8 cellular contexts compared by ENCODE assay signal in genomic region chr2:109613922-109614714, GRCh38. TPM values are rescaled to one million over a fixed set of nuclear protein-coding genes. Genes with fewer than 3 reads are reported as not detected.
DNase-seq lines count a peak whose midpoint lies in the region; ATAC-seq lines count a peak whose summit lies in the region.

SEPTIN10 (minus strand) TSS chr2:109613966; CDS start chr2:109613827, 139 bp downstream.
A gene with protein sequence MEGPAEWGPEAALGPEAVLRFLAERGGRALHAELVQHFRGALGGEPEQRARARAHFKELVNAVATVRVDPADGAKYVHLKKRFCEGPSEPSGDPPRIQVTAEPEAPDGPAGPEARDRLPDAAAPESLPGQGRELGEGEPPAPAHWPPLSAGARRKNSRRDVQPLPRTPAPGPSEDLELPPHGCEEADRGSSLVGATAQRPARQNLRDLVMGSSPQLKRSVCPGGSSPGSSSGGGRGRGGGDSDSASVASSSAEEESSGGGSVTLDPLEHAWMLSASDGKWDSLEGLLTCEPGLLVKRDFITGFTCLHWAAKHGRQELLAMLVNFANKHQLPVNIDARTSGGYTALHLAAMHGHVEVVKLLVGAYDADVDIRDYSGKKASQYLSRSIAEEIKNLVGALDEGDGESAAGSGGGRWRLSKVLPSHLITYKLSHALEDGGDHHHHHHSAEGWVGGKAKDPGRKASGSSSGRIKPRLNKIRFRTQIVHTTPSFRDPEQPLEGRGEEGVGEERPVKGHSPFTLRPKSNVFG (plus strand): TSS chr2:109614364. CDS start chr2:109614490, 126 bp downstream.

- H3K27ac Mint-ChIP-seq in CD4-positive, alpha-beta memory T cell = peak within 1 kb of the TSS; percentile 58 to 92 (median 86)
- peak within 1 kb of the TSS; percentile 55 for H3K27ac Mint-ChIP-seq in activated naive CD4-positive, alpha-beta T cell treated with anti-CD3 and anti-CD28 coated beads, Interleukin-2, amount 50 U/mL, for 24 hours

- no peaks in the 10 kb centered on the region for H3K36me3 ChIP-seq in CD4-positive, alpha-beta memory T cell (ENCODE audit: insufficient read depth, low read length)
- no peaks in the 10 kb centered on the region for H3K36me3 ChIP-seq in HUES64 (ENCODE audit: insufficient read depth, low read length)
- no peaks in the 10 kb centered on the region for H3K36me3 ChIP-seq in subcutaneous abdominal adipose tissue (ENCODE audit: control insufficient read depth in 5 of 5, insufficient read depth in 5 of 5, low read length in 5 of 5)

- peak; percentile 79 for ATAC-seq in GM21390 (IDR thresholded peaks at IDR 0.05; ENCODE audit: unreplicated experiment)

- H3K27me3 ChIP-seq in CD4-positive, alpha-beta memory T cell (ENCODE audit: insufficient read depth, low read length) = peaks cover 8% of the 10 kb centered on the region
- H3K27me3 ChIP-seq in HUES64 (ENCODE audit: insufficient read depth, low read length) = peaks cover 22% of the 10 kb centered on the region
- H3K27me3 ChIP-seq in subcutaneous abdominal adipose tissue (ENCODE audit: control insufficient read depth in 5 of 5, insufficient read depth in 4 of 5, low read length in 5 of 5) = no peaks in the 10 kb centered on the region

- POLR2A ChIA-PET in CD4-positive, alpha-beta memory T cell (lab: Charles Lee; ENCODE audit: partially characterized antibody) = interaction anchor here (1.4 kb wide), 1 partner anchor 9 kb away, joined by 4 read pairs; no protein-coding TSS in a partner anchor

- no peak within 1 kb of the TSS for H3K27ac ChIP-seq in CD4-positive, alpha-beta memory T cell (ENCODE audit: low read depth, low read length)
- peak within 1 kb of the TSS; percentile 99 for H3K27ac ChIP-seq in HUES64 (ENCODE audit: low read depth, low read length)
- H3K27ac ChIP-seq in subcutaneous abdominal adipose tissue (ENCODE audit: low read depth, low read length) = peak within 1 kb of the TSS; percentile 84

- H3K9ac ChIP-seq in HUES64 (ENCODE audit: low read depth, low read length) (peak within 1 kb of the TSS; percentile 96), subcutaneous abdominal adipose tissue (ENCODE audit: low read length in 5 of 5) (peak within 1 kb of the TSS; percentile 32 to 94 (median 90))

- WGBS in HUES64 = under 1% methylated on average over 104 of the region's 104 CpGs

- H3K4me3 Mint-ChIP-seq in CD4-positive, alpha-beta memory T cell = peak within 1 kb of the TSS; percentile 86 to 95 (median 92)
- peak within 1 kb of the TSS; percentile 91 for H3K4me3 Mint-ChIP-seq in activated naive CD4-positive, alpha-beta T cell treated with anti-CD3 and anti-CD28 coated beads, Interleukin-2, amount 50 U/mL, for 24 hours

- DNase-seq in CD4-positive, alpha-beta memory T cell = peak; percentile 77 to 84 (median 82)
- DNase-seq in SK-N-DZ (ENCODE audit: low spot score) (peak; percentile 83), glomerular endothelial cell (ENCODE audit: extremely low read depth, low read depth, low spot score) (peak; percentile 84), non-pigmented ciliary epithelial cell (ENCODE audit: low read depth) (peak; percentile 97)

- CTCF ChIA-PET in CD4-positive, alpha-beta memory T cell (lab: Charles Lee; ENCODE audit: partially characterized antibody) = interaction anchor here (1.2 to 1.3 kb wide), 2 partner anchors 15 to 68 kb away, joined by 3 read pairs; no protein-coding TSS in a partner anchor

- H3K9me3 Mint-ChIP-seq in CD4-positive, alpha-beta memory T cell = peaks cover 0 to 12% (median 10%) of the 10 kb centered on the region in 8 donors
- peaks cover 10% of the 10 kb centered on the region for H3K9me3 Mint-ChIP-seq in activated naive CD4-positive, alpha-beta T cell treated with anti-CD3 and anti-CD28 coated beads, Interleukin-2, amount 50 U/mL, for 24 hours

- H3K9me3 ChIP-seq in CD4-positive, alpha-beta memory T cell (ENCODE audit: control insufficient read depth in 1 of 2, low read length in 2 of 2) = no peaks in the 10 kb centered on the region
- H3K9me3 ChIP-seq in HUES64 (ENCODE audit: insufficient read depth, low read depth, low read length) (no peaks in the 10 kb centered on the region), subcutaneous abdominal adipose tissue (ENCODE audit: control insufficient read depth in 5 of 5, low read length in 5 of 5) (no peaks in the 10 kb centered on the region)

- peaks cover 0 to 2% of the 10 kb centered on the region in 2 donors for H3K36me3 Mint-ChIP-seq in CD4-positive, alpha-beta memory T cell
- peaks cover 2% of the 10 kb centered on the region for H3K36me3 Mint-ChIP-seq in activated naive CD4-positive, alpha-beta T cell treated with anti-CD3 and anti-CD28 coated beads, Interleukin-2, amount 50 U/mL, for 24 hours

- H3K4me1 Mint-ChIP-seq in CD4-positive, alpha-beta memory T cell = peaks cover 17 to 33% (median 24%) of the 10 kb centered on the region in 4 donors
- peaks cover 13% of the 10 kb centered on the region for H3K4me1 Mint-ChIP-seq in activated naive CD4-positive, alpha-beta T cell treated with anti-CD3 and anti-CD28 coated beads, Interleukin-2, amount 50 U/mL, for 24 hours

- no peaks in the 10 kb centered on the region for H3K4me1 ChIP-seq in CD4-positive, alpha-beta memory T cell (ENCODE audit: insufficient read depth, low read length)
- H3K4me1 ChIP-seq in HUES64 (ENCODE audit: insufficient read depth, low read length) (peaks cover 31% of the 10 kb centered on the region), subcutaneous abdominal adipose tissue (ENCODE audit: control insufficient read depth in 5 of 5, insufficient read depth in 5 of 5, low read length in 5 of 5) (peaks cover 0 to 39% (median 38%) of the 10 kb centered on the region in 5 donors)

- peak within 1 kb of the TSS in 1 of 2 donors; percentile 41 for H3K4me3 ChIP-seq in CD4-positive, alpha-beta memory T cell (ENCODE audit: low read length in 2 of 2)
- H3K4me3 ChIP-seq in HUES64 (ENCODE audit: low read length) = peak within 1 kb of the TSS; percentile 98
- peak within 1 kb of the TSS; percentile 75 to 89 (median 85) for H3K4me3 ChIP-seq in subcutaneous abdominal adipose tissue (ENCODE audit: low read depth in 1 of 5, low read length in 5 of 5)

- intact Hi-C loops in CD4-positive, alpha-beta memory T cell (cut with micrococcal nuclease) = no loop called here

- peaks cover 27 to 43% of the 10 kb centered on the region in 2 donors for H3K27me3 Mint-ChIP-seq in CD4-positive, alpha-beta memory T cell
- peaks cover 46% of the 10 kb centered on the region for H3K27me3 Mint-ChIP-seq in activated naive CD4-positive, alpha-beta T cell treated with anti-CD3 and anti-CD28 coated beads, Interleukin-2, amount 50 U/mL, for 24 hours

RNA-seq across cellular contexts. Expression of gene SEPTIN10, which starts in this region (rescaled TPM):
- 1 to 10 TPM; 5.1 to 5.7 TPM for total RNA-seq in CD4-positive, alpha-beta memory T cell
- polyA plus RNA-seq in CD4-positive, alpha-beta memory T cell = 1 to 10 TPM; 2.5 to 3.3 TPM
- 73.5 TPM for polyA plus RNA-seq in HUES64 (2013, experiment 1 of 2)
- polyA plus RNA-seq in HUES64 (2013, experiment 2 of 2) = 90.0 TPM
- 8.1 and 12.6 TPM in 2 replicates for polyA plus RNA-seq in SK-N-DZ (2014; cell fraction: cytosol; rRNA removed)
- 6.4 and 7.9 TPM in 2 replicates for polyA plus RNA-seq in SK-N-DZ (2014; cell fraction: nucleus; rRNA removed)
- total RNA-seq in glomerular endothelial cell = 87.3 and 92.1 TPM in 2 replicates

RNA-seq across cellular contexts. Expression of the second gene that starts in this region (rescaled TPM):
- 1 to 10 TPM; 1.4 to 1.5 TPM for total RNA-seq in CD4-positive, alpha-beta memory T cell
- polyA plus RNA-seq in CD4-positive, alpha-beta memory T cell = under 1 TPM; 0.37 to 0.77 TPM
- polyA plus RNA-seq in HUES64 (2013, experiment 1 of 2) = 8.5 TPM
- 10.3 TPM for polyA plus RNA-seq in HUES64 (2013, experiment 2 of 2)
- 0.69 and 0.93 TPM in 2 replicates for polyA plus RNA-seq in SK-N-DZ (2014; cell fraction: cytosol; rRNA removed)
- polyA plus RNA-seq in SK-N-DZ (2014; cell fraction: nucleus; rRNA removed) = 0.26 and 0.60 TPM in 2 replicates
- total RNA-seq in glomerular endothelial cell = 5.3 and 5.7 TPM in 2 replicates

Comparison
In these comparisons a context has a peak if more than half of its experiments do, and no peak if none do; other contexts are left out.
1. RNA of gene SEPTIN10 (total RNA-seq): 87.3 to 92.1 TPM in glomerular endothelial cell; 5.1 to 5.7 TPM in CD4-positive, alpha-beta memory T cell; every median in the first group is over 10 times any median in the second.
2. Peak in every context shown above with its lines, with median percentiles within 50 percentile points of each other: DNase-seq.